1 cellular context compared by ENCODE assay signal in the genomic region with DNA sequence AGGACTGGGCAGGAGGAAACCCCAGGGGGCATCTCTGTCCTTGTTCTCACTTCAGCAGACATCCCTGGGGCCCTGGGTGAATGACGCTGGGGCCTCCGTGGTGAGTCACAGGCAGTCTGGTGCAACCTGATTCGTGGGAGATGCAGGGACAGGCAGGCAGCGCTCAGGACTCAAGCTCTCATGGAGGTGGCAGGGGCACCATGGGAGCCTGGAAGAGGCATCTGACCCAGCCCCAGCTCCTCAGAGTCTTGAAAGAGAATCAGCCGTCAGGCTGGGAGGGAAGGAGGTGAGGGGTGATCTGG.
TF ChIP-seq lines count a peak whose summit lies in the region.

No MANE protein-coding gene starts in this region.

TF ChIP-seq in K562, 482 proteins besides CTCF, POLR2A, EP300 and RAD21:
- TF ChIP-seq RFX7 (CRISPR knock-in tag; IDR thresholded peaks at IDR 0.05) (no peak), RBFOX2 (IDR thresholded peaks at IDR 0.05; ENCODE audit: low read depth, low read length) (0 out of 2 replicates have a peak, but pooled peaks have one; percentile 1)
